Comparison of ENCODE assay signal across 8 cellular contexts in genomic region chr9:74773886-74774479, GRCh38.
DNase-seq lines count a peak whose midpoint lies in the region; ATAC-seq, FAIRE-seq and TF ChIP-seq lines count a peak whose summit lies in the region.

No MANE protein-coding gene starts in this region.

- ATAC-seq in GM21360 (IDR thresholded peaks at IDR 0.05; ENCODE audit: unreplicated experiment) (peak; percentile 36), pancreas (peak; percentile 71 to 95 (median 90))

- no peaks in the 10 kb centered on the region for H3K4me1 Mint-ChIP-seq in CD8-positive, alpha-beta memory T cell
- peaks cover 5% of the 10 kb centered on the region for H3K4me1 Mint-ChIP-seq in type B pancreatic cell (ENCODE audit: unreplicated experiment)

- H3K27ac Mint-ChIP-seq in CD8-positive, alpha-beta memory T cell: no peak overlapping the region
- peak overlapping the region; percentile 44 for H3K27ac Mint-ChIP-seq in type B pancreatic cell

- H3K4me3 ChIP-seq in CD8-positive, alpha-beta memory T cell (ENCODE audit: low read length): no peak overlapping the region
- H3K4me3 ChIP-seq in SJSA1 (no peak overlapping the region), pancreas (no peak overlapping the region)

- intact Hi-C loops in pancreas (cut with DNase I): loop anchor here in 2 of 3 donors (5.0 to 10.0 kb wide), 2 partner anchors 301 to 308 kb away; no protein-coding TSS in a partner anchor

- no peaks in the 10 kb centered on the region for H3K36me3 Mint-ChIP-seq in CD8-positive, alpha-beta memory T cell
- H3K36me3 Mint-ChIP-seq in type B pancreatic cell: no peaks in the 10 kb centered on the region

- no peaks in the 10 kb centered on the region for H3K4me1 ChIP-seq in CD8-positive, alpha-beta memory T cell (ENCODE audit: insufficient read depth, low read length)
- peaks cover 5% of the 10 kb centered on the region for H3K4me1 ChIP-seq in SJSA1 (replicated peaks)
- no peaks in the 10 kb centered on the region for H3K4me1 ChIP-seq in pancreas

- no peaks in the 10 kb centered on the region for H3K9me3 ChIP-seq in CD8-positive, alpha-beta memory T cell (ENCODE audit: low read length)
- H3K9me3 ChIP-seq in SJSA1 (replicated peaks): no peaks in the 10 kb centered on the region
- H3K9me3 ChIP-seq in pancreas: no peaks in the 10 kb centered on the region

- WGBS in pancreas, 2 donors: 15 to 19% methylated on average over 8 of the region's 8 CpGs

- no peak overlapping the region for H3K27ac ChIP-seq in CD8-positive, alpha-beta memory T cell (ENCODE audit: low read depth, low read length)
- H3K27ac ChIP-seq in SJSA1 (no peak overlapping the region), pancreas (no peak overlapping the region)

- no peaks in the 10 kb centered on the region for H3K36me3 ChIP-seq in CD8-positive, alpha-beta memory T cell (ENCODE audit: insufficient read depth, low read length)
- H3K36me3 ChIP-seq in SJSA1 (no peaks in the 10 kb centered on the region), pancreas (no peaks in the 10 kb centered on the region)

- no peaks in the 10 kb centered on the region for H3K9me3 Mint-ChIP-seq in CD8-positive, alpha-beta memory T cell
- no peaks in the 10 kb centered on the region for H3K9me3 Mint-ChIP-seq in type B pancreatic cell

- no peak overlapping the region for H3K4me3 Mint-ChIP-seq in CD8-positive, alpha-beta memory T cell
- no peak overlapping the region for H3K4me3 Mint-ChIP-seq in type B pancreatic cell

- H3K27me3 Mint-ChIP-seq in CD8-positive, alpha-beta memory T cell: peaks cover 14% of the 10 kb centered on the region in 2 donors
- H3K27me3 Mint-ChIP-seq in type B pancreatic cell: peaks cover 12% of the 10 kb centered on the region

- peak; percentile 46 to 75 (median 56) for DNase-seq in CD8-positive, alpha-beta memory T cell
- DNase-seq in SJSA1 (ENCODE audit: low read depth in 1 of 2, low spot score in 2 of 2) (peak; percentile 26 to 53), globus pallidus (ENCODE audit: low spot score) (peak; percentile 80), pancreas (peak; percentile 50 to 83 (median 66)), type B pancreatic cell (ENCODE audit: extremely low spot score, unreplicated experiment) (no peak)
- DNase-seq in activated naive CD4-positive, alpha-beta T cell treated with Interleukin-2 at 50 U/mL for 16 hours: peak; percentile 73

- TF ChIP-seq CTCF in LNCAP (IDR thresholded peaks at IDR 0.05): peak; percentile 93
- peak; percentile 80 to 85 (median 83) for TF ChIP-seq CTCF in pancreas (IDR thresholded peaks at IDR 0.05)
- peak; percentile 95 for TF ChIP-seq CTCF in type B pancreatic cell (conservative IDR thresholded peaks at IDR 0.05)

- POLR2A ChIA-PET in CD8-positive, alpha-beta memory T cell (lab: Charles Lee): no interaction called here

- FAIRE-seq in pancreas (lab: Jason Lieb, UNC): peak; percentile 69

- CTCF ChIA-PET in CD8-positive, alpha-beta memory T cell (lab: Charles Lee): interaction anchor here (0.6 to 7.8 kb wide), 19 partner anchors 9 to 464 kb away, joined by 3 to 91 read pairs (median 4); partner anchors contain the start of genes C9orf40, CARNMT1, NMRK1 and OSTF1

- no peaks in the 10 kb centered on the region for H3K27me3 ChIP-seq in CD8-positive, alpha-beta memory T cell (ENCODE audit: insufficient read depth, low read length, poor library complexity, severe bottlenecking)
- H3K27me3 ChIP-seq in SJSA1 (replicated peaks) (no peaks in the 10 kb centered on the region), pancreas (no peaks in the 10 kb centered on the region)
